25 cellular contexts compared by ENCODE assay signal in the genomic region with DNA sequence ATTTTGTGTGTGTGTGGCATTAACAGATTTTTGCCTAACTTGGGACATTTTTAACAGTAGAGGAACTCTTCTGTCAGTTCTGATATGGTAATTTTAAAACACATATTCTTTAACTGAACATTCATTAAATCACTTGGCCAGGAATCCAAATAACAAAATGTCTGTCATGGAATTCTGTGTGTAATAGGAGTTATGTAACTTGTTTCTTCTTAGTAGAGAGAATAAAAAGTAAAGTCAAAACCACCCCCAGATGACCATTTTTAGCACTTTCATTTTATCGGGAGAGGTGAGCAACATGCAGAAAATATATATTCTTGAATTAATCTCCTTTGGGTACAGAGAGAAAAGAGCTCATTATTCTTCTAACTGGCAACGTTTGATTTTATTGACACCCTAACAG.
"Had no signal": no experiment of that assay in that cellular context is flagged by ENCODE, and none has a peak within 500 bp of the region (broad histone marks: within the 10 kb centered on the region; RNA-seq: fewer than 3 reads in every experiment).

No MANE protein-coding gene starts in this region.

- H3K4me1 ChIP-seq: pancreas, prostate gland, right lobe of liver, sigmoid colon, thyroid gland, tibial nerve, upper lobe of left lung, uterus had no signal

- H3K36me3 ChIP-seq: neutrophil, pancreas, prostate gland, right lobe of liver, sigmoid colon, thoracic aorta, thyroid gland, tibial nerve, upper lobe of left lung, uterus had no signal

- DNase-seq: naive thymus-derived CD4-positive, alpha-beta T cell; natural killer cell; pancreas; right cardiac atrium; right lobe of liver; sigmoid colon; small intestine; stimulated activated CD4-positive, alpha-beta T cell treated with anti-CD3 and anti-CD28 coated beads, Interleukin-1b, Interleukin-23, amount 100 ng/mL, for 48 hours; stimulated activated CD4-positive, alpha-beta T cell treated with anti-CD3 and anti-CD28 coated beads, Interleukin-4, amount 100 ng/mL, for 1 hour; stimulated activated CD4-positive, alpha-beta T cell treated with anti-CD3 and anti-CD28 coated beads, Interleukin-4, amount 100 ng/mL, for 4 hours; stimulated activated CD8-positive, alpha-beta memory T cell treated with anti-CD3 and anti-CD28 coated beads, Interleukin-4, amount 100 ng/mL, for 48 hours; stimulated activated naive CD4-positive, alpha-beta T cell; stimulated activated naive CD8-positive, alpha-beta T cell treated with anti-CD3 and anti-CD28 coated beads, Interleukin-15, amount 100 ng/mL, for 72 hours; stimulated activated naive CD8-positive, alpha-beta T cell treated with anti-CD3 and anti-CD28 coated beads, Interleukin-15, Interleukin-2, amounts not matched to agents 100 U/mL and 50 U/mL, for 24 hours; substantia nigra; thyroid gland; trophoblast cell; upper lobe of left lung; uterus had no signal

- H3K27ac Mint-ChIP-seq: naive thymus-derived CD4-positive, alpha-beta T cell; natural killer cell; nephron; stimulated activated memory B cell treated with anti-CD40 and anti-IgM and Interleukin-4, amounts not matched to agents 10 μg/mL and 1 μg/mL and 100 μg/mL, for 72 hours; stimulated activated naive CD8-positive, alpha-beta T cell treated with anti-CD3 and anti-CD28 coated beads, Interleukin-15, amount 100 ng/mL, for 72 hours had no signal

- H3K4me3 ChIP-seq: pancreas, prostate gland, right lobe of liver, sigmoid colon, thoracic aorta, thyroid gland, tibial nerve, upper lobe of left lung, uterus had no signal

- H3K36me3 Mint-ChIP-seq: natural killer cell; stimulated activated memory B cell treated with anti-CD40 and anti-IgM and Interleukin-4, amounts not matched to agents 10 μg/mL and 1 μg/mL and 100 μg/mL, for 72 hours had no signal

- H3K4me3 Mint-ChIP-seq: naive thymus-derived CD4-positive, alpha-beta T cell; natural killer cell; nephron; stimulated activated memory B cell treated with anti-CD40 and anti-IgM and Interleukin-4, amounts not matched to agents 10 μg/mL and 1 μg/mL and 100 μg/mL, for 72 hours; stimulated activated naive CD8-positive, alpha-beta T cell treated with anti-CD3 and anti-CD28 coated beads, Interleukin-15, amount 100 ng/mL, for 72 hours had no signal

- ATAC-seq: naive thymus-derived CD4-positive, alpha-beta T cell; natural killer cell; pancreas; right cardiac atrium; right lobe of liver; stimulated activated memory B cell treated with anti-CD40 and anti-IgM and Interleukin-4, amounts not matched to agents 10 μg/mL and 1 μg/mL and 100 μg/mL, for 72 hours; stimulated activated naive CD8-positive, alpha-beta T cell treated with anti-CD3 and anti-CD28 coated beads, Interleukin-15, amount 100 ng/mL, for 72 hours; stimulated activated naive CD8-positive, alpha-beta T cell treated with anti-CD3 and anti-CD28 coated beads, Interleukin-15, Interleukin-2, amounts not matched to agents 100 U/mL and 50 U/mL, for 24 hours had no signal

- H3K9me3 Mint-ChIP-seq: stimulated activated memory B cell treated with anti-CD40 and anti-IgM and Interleukin-4, amounts not matched to agents 10 μg/mL and 1 μg/mL and 100 μg/mL, for 72 hours had no signal

- H3K27me3 Mint-ChIP-seq: naive thymus-derived CD4-positive, alpha-beta T cell; stimulated activated memory B cell treated with anti-CD40 and anti-IgM and Interleukin-4, amounts not matched to agents 10 μg/mL and 1 μg/mL and 100 μg/mL, for 72 hours; stimulated activated naive CD8-positive, alpha-beta T cell treated with anti-CD3 and anti-CD28 coated beads, Interleukin-15, amount 100 ng/mL, for 72 hours had no signal

- H3K27ac ChIP-seq: neutrophil, pancreas, prostate gland, right lobe of liver, sigmoid colon, thoracic aorta, thyroid gland, tibial nerve, upper lobe of left lung, uterus had no signal

- H3K27me3 ChIP-seq: neutrophil, pancreas, right lobe of liver, sigmoid colon, thyroid gland, tibial nerve, upper lobe of left lung, uterus had no signal

- H3K9me3 ChIP-seq: neutrophil, pancreas, prostate gland, right lobe of liver, sigmoid colon, thoracic aorta, thyroid gland, tibial nerve, uterus had no signal

- H3K4me1 Mint-ChIP-seq: naive thymus-derived CD4-positive, alpha-beta T cell; natural killer cell; nephron; stimulated activated memory B cell treated with anti-CD40 and anti-IgM and Interleukin-4, amounts not matched to agents 10 μg/mL and 1 μg/mL and 100 μg/mL, for 72 hours; stimulated activated naive CD8-positive, alpha-beta T cell treated with anti-CD3 and anti-CD28 coated beads, Interleukin-15, amount 100 ng/mL, for 72 hours had no signal
